ENCODE assay signal across 8 cellular contexts in the genomic region with DNA sequence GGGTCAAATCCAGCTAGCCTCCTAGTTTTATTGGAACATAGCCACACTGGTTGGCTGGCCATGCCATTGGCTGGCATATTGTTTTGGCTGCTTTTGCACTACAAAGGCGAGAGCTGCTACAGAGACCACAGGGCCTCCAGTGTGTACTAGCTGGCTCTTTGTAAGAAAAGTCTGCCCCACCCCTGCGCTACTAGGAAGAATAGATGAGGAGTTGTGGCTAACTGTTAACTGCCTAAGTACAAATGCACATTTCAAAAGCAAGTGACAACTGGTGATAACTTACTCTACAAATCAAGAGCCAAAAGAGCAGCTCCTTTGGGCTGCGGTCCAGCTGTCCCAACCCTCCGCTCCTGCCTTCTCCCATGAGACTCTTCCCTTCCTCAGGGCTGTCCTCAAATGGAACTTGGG.
A peak's percentile ranks its signal among the peaks of the same experiment; 100 is the strongest.
DNase-seq lines count a peak whose midpoint lies in the region; ATAC-seq and TF ChIP-seq lines count a peak whose summit lies in the region.

No MANE protein-coding gene starts in this region.

- peak overlapping the region; percentile 97 for H3K27ac Mint-ChIP-seq in activated T-helper 2 cell treated with anti-CD3 and anti-CD28 coated beads, Interferon-gamma antibody, Interleukin-2, Interleukin-4, amounts not matched to agents 10 μg/mL and 5 μg/mL and 100 μg/mL, durations not matched to agents 14 hours and 24 hours and 36 hours
- no peak overlapping the region for H3K27ac Mint-ChIP-seq in Calu3 (ENCODE audit: unreplicated experiment)

- CTCF ChIA-PET in Calu3 (lab: Charles Lee) (interaction anchor here (1.0 to 1.4 kb wide), 3 partner anchors 30 to 55 kb away, joined by 3 to 4 read pairs (median 3); no protein-coding TSS in a partner anchor), GM10248 (lab: Yijun Ruan, JAX) (interaction anchor here (1.1 to 3.2 kb wide), 2 partner anchors 11 to 20 kb away, joined by 3 to 10 read pairs; no protein-coding TSS in a partner anchor)

- intact Hi-C loops in activated T-helper 2 cell treated with anti-CD3 and anti-CD28 coated beads, Interferon-gamma antibody, Interleukin-2, Interleukin-4, amounts not matched to agents 10 μg/mL and 5 μg/mL and 100 μg/mL, durations not matched to agents 14 hours and 24 hours and 36 hours (cut with micrococcal nuclease), result loop anchor here (1.0 to 5.0 kb wide), 5 partner anchors 8 to 100 kb away; no protein-coding TSS in a partner anchor
- intact Hi-C loops in Calu3 (cut with micrococcal nuclease; ENCODE audit: unreplicated experiment), result no loop called here

- peaks cover 19% of the 10 kb centered on the region for H3K36me3 Mint-ChIP-seq in activated T-helper 2 cell treated with anti-CD3 and anti-CD28 coated beads, Interferon-gamma antibody, Interleukin-2, Interleukin-4, amounts not matched to agents 10 μg/mL and 5 μg/mL and 100 μg/mL, durations not matched to agents 14 hours and 24 hours and 36 hours (ENCODE audit: low read depth)
- H3K36me3 Mint-ChIP-seq in Calu3 (ENCODE audit: insufficient read depth, unreplicated experiment), result no peaks in the 10 kb centered on the region

- POLR2A ChIA-PET in GM10248 (lab: Yijun Ruan, JAX), result no interaction called here

- peak; percentile 63 for ATAC-seq in stimulated activated naive CD8-positive, alpha-beta T cell treated with anti-CD3 and anti-CD28 coated beads, Interleukin-15, Interleukin-2, amounts not matched to agents 100 U/mL and 50 U/mL, for 24 hours

- no TSS peak for BruUV-seq in Calu3 (replicated peaks; lab: Mats Ljungman, UMichigan)

- H3K27me3 Mint-ChIP-seq in activated T-helper 2 cell treated with anti-CD3 and anti-CD28 coated beads, Interferon-gamma antibody, Interleukin-2, Interleukin-4, amounts not matched to agents 10 μg/mL and 5 μg/mL and 100 μg/mL, durations not matched to agents 14 hours and 24 hours and 36 hours (ENCODE audit: low read depth), result no peaks in the 10 kb centered on the region
- no peaks in the 10 kb centered on the region for H3K27me3 Mint-ChIP-seq in Calu3 (ENCODE audit: unreplicated experiment)

- H3K4me1 Mint-ChIP-seq in activated T-helper 2 cell treated with anti-CD3 and anti-CD28 coated beads, Interferon-gamma antibody, Interleukin-2, Interleukin-4, amounts not matched to agents 10 μg/mL and 5 μg/mL and 100 μg/mL, durations not matched to agents 14 hours and 24 hours and 36 hours (ENCODE audit: low read depth), result peaks cover 78% of the 10 kb centered on the region
- H3K4me1 Mint-ChIP-seq in Calu3 (ENCODE audit: low read depth, unreplicated experiment), result peaks cover 28% of the 10 kb centered on the region

- TF ChIP-seq CTCF in Calu3 (IDR thresholded peaks at IDR 0.05; ENCODE audit: unreplicated experiment) (no peak), GM10248 (IDR thresholded peaks at IDR 0.05; ENCODE audit: control extremely low read depth, extremely low read depth, low read depth, missing control alignments) (no peak)

- peak overlapping the region; percentile 75 for H3K4me3 Mint-ChIP-seq in activated T-helper 2 cell treated with anti-CD3 and anti-CD28 coated beads, Interferon-gamma antibody, Interleukin-2, Interleukin-4, amounts not matched to agents 10 μg/mL and 5 μg/mL and 100 μg/mL, durations not matched to agents 14 hours and 24 hours and 36 hours (ENCODE audit: low read depth)
- H3K4me3 Mint-ChIP-seq in Calu3 (ENCODE audit: low read depth, unreplicated experiment), result no peak overlapping the region

- DNase-seq in NCI-H446 treated with DMSO at 0.1 percent for 48 hours (lab: John Stamatoyannopoulos, UW) (peak; percentile 31), iPS-NIHi11 (ENCODE audit: low spot score) (peak; percentile 48), Calu3 (no peak), GM10248 (ENCODE audit: extremely low spot score) (no peak), NOMO-1 treated with dmso at 0.1 percent for 144 hours (lab: John Stamatoyannopoulos, UW; ENCODE audit: unreplicated experiment) (no peak), mucosa of gallbladder (ENCODE audit: low spot score) (no peak)
- DNase-seq in activated T-helper 2 cell treated with anti-CD3 and anti-CD28 coated beads, Interferon-gamma antibody, Interleukin-2, Interleukin-4, amounts not matched to agents 10 μg/mL and 5 μg/mL and 100 μg/mL, durations not matched to agents 14 hours and 24 hours and 36 hours (ENCODE audit: low spot score), result peak; percentile 53
- DNase-seq in stimulated activated naive CD8-positive, alpha-beta T cell treated with anti-CD3 and anti-CD28 coated beads, Interleukin-15, Interleukin-2, amounts not matched to agents 100 U/mL and 50 U/mL, for 24 hours, result no peak

- no peaks in the 10 kb centered on the region for H3K9me3 Mint-ChIP-seq in activated T-helper 2 cell treated with anti-CD3 and anti-CD28 coated beads, Interferon-gamma antibody, Interleukin-2, Interleukin-4, amounts not matched to agents 10 μg/mL and 5 μg/mL and 100 μg/mL, durations not matched to agents 14 hours and 24 hours and 36 hours
- no peaks in the 10 kb centered on the region for H3K9me3 Mint-ChIP-seq in Calu3 (ENCODE audit: low read depth, unreplicated experiment)

Comparison
In these comparisons a context has a peak if more than half of its experiments do, and no peak if none do; other contexts are left out.
1. DNase-seq: peak in NCI-H446 treated with DMSO at 0.1 percent for 48 hours (single experiment), activated T-helper 2 cell treated with anti-CD3 and anti-CD28 coated beads, Interferon-gamma antibody, Interleukin-2, Interleukin-4, amounts not matched to agents 10 μg/mL and 5 μg/mL and 100 μg/mL, durations not matched to agents 14 hours and 24 hours and 36 hours (single experiment) and iPS-NIHi11 (single experiment); none in stimulated activated naive CD8-positive, alpha-beta T cell treated with anti-CD3 and anti-CD28 coated beads, Interleukin-15, Interleukin-2, amounts not matched to agents 100 U/mL and 50 U/mL, for 24 hours (single experiment), Calu3 (single experiment), GM10248 (single experiment), NOMO-1 treated with dmso at 0.1 percent for 144 hours (single experiment) and mucosa of gallbladder (single experiment).